Comparison of ENCODE assay signal across 8 cellular contexts in genomic region chr12:121494093-121494787, GRCh38.
A peak's percentile ranks its signal among the peaks of the same experiment; 100 is the strongest.
DNase-seq lines count a peak whose midpoint lies in the region; ATAC-seq and TF ChIP-seq lines count a peak whose summit lies in the region.

No MANE protein-coding gene starts in this region.

- no peak overlapping the region for H3K4me3 ChIP-seq in OCI-LY1 (ENCODE audit: low read depth, low read length, poor library complexity, severe bottlenecking)
- H3K4me3 ChIP-seq in fibroblast of pulmonary artery (replicated peaks; ENCODE audit: low read depth, low read length), result no peak overlapping the region

- H3K27me3 ChIP-seq in OCI-LY1 (ENCODE audit: insufficient read depth, low read length), result no peaks in the 10 kb centered on the region

- no peak overlapping the region for H3K4me2 ChIP-seq in OCI-LY1 (ENCODE audit: low read length)

- no peak overlapping the region for H3K9ac ChIP-seq in OCI-LY1 (ENCODE audit: low read length)

- ATAC-seq in GM21619 (IDR thresholded peaks at IDR 0.05; ENCODE audit: unreplicated experiment) (no peak), HG03039 (IDR thresholded peaks at IDR 0.05; ENCODE audit: unreplicated experiment) (no peak)

- H3K9me3 ChIP-seq in OCI-LY1 (ENCODE audit: low read length), result no peaks in the 10 kb centered on the region

- H3K36me3 ChIP-seq in OCI-LY1 (ENCODE audit: insufficient read depth, low read length), result peaks cover 7% of the 10 kb centered on the region

- peak; percentile 48 for DNase-seq in DMS 273 (lab: John Stamatoyannopoulos, UW; ENCODE audit: unreplicated experiment)
- DNase-seq in DMS 273 treated with DMSO at 0.1 percent for 48 hours (lab: John Stamatoyannopoulos, UW), result no peak
- peak; percentile 71 to 74 for DNase-seq in activated T-cell treated with anti-CD3 and anti-CD28 coated beads, Interleukin-2, amount 50 U/mL, for 48 hours
- peak; percentile 52 for DNase-seq in fibroblast of pulmonary artery (ENCODE audit: low read depth)
- peak; percentile 42 for DNase-seq in retina

- H3K9me2 ChIP-seq in OCI-LY1 (ENCODE audit: low read depth, low read length), result no peaks in the 10 kb centered on the region

- H3K79me2 ChIP-seq in OCI-LY1 (ENCODE audit: insufficient read depth, low read length), result no peaks in the 10 kb centered on the region

- H3K27ac ChIP-seq in OCI-LY1 (ENCODE audit: low read depth, low read length, poor library complexity, severe bottlenecking), result no peak overlapping the region

- TF ChIP-seq CTCF in OCI-LY1 (IDR thresholded peaks at IDR 0.05; ENCODE audit: low read length) (peak; percentile 94), fibroblast of pulmonary artery (IDR thresholded peaks at IDR 0.05; ENCODE audit: low read length, missing control alignments) (peak; percentile 94)

- H3K4me1 ChIP-seq in OCI-LY1 (ENCODE audit: insufficient read depth, low read length, severe bottlenecking), result peaks cover 21% of the 10 kb centered on the region

- no peak overlapping the region for H2AFZ ChIP-seq in OCI-LY1 (ENCODE audit: low read length)

- H4K20me1 ChIP-seq in OCI-LY1 (ENCODE audit: insufficient read depth, low read length), result no peaks in the 10 kb centered on the region

- H3F3A ChIP-seq in OCI-LY1 (ENCODE audit: insufficient read depth, low read length), result peaks cover 3% of the 10 kb centered on the region; the same call in 1 of the 2 replicates
